ENCODE assay signal across 7 cellular contexts in the genomic region with DNA sequence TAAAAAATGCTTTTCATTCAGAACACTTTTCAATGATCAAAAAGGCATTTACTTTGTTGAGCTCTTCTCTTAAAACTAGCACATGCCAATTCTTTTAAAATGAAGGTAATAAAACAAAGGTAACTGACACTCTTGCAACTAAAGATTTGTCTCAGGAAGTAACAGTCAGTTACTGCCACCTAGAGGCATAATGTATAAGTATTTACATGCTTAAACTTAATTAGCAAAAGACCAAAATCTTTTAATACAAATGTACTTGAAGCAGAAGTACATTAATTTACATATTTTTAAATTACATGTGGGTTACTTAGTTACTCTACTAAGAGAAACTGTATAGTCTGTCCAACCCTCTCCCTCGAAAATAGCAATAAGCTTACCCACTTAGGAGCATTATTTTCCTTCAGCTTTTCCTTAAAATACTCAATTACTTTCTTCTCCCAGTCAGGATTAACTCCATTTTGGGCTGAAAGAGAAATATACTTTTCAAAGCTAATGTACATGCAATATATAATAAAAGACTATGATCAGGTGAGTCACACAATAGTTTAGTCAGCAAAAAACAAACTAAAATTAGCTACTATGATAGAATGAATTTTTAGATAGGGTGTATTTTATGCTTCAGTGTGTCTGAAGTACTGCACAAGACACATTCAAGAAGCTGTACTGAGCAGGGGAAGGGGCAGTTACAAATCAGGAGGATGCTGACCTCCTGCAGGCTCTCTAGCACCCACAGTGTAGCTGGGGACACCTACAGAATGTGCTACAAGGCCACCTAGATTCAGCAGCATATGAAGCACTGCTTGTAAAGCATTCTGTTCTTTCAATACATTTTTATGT. TPM values are rescaled to one million over a fixed set of nuclear protein-coding genes. Genes with fewer than 3 reads are reported as not detected.
DNase-seq lines count a peak whose midpoint lies in the region; ATAC-seq and TF ChIP-seq lines count a peak whose summit lies in the region.

No MANE protein-coding gene starts in this region.

- no CpG with 5 or more reads among the region's 1 CpG for WGBS in H9 (ENCODE audit: extremely low coverage, insufficient read length, low lambda C conversion rate)

- no peaks in the 10 kb centered on the region for H3K27me3 Mint-ChIP-seq in H9 (ENCODE audit: low read depth)

- no peaks in the 10 kb centered on the region for H3K9me2 ChIP-seq in SU-DHL-6 (replicated peaks; ENCODE audit: insufficient read depth, low read length)

- DNase-seq in DMS53 treated with DMSO at 0.1 percent for 48 hours (lab: John Stamatoyannopoulos, UW; ENCODE audit: unreplicated experiment), result peak; percentile 58
- no peak for DNase-seq in H9
- DNase-seq in fibroblast of peridontal ligament (ENCODE audit: extremely low read depth), result peak; percentile 79
- DNase-seq in retinal pigment epithelial cell (ENCODE audit: low read depth), result no peak
- DNase-seq in putamen (ENCODE audit: low spot score), result no peak

- H3K79me2 ChIP-seq in H9 (ENCODE audit: insufficient read depth, low read length), result peaks cover 5% of the 10 kb centered on the region; the same call in 1 of the 2 replicates
- peaks cover 75% of the 10 kb centered on the region for H3K79me2 ChIP-seq in SU-DHL-6 (ENCODE audit: insufficient read depth, low read length)

- no peaks in the 10 kb centered on the region for H3K79me1 ChIP-seq in H9 (ENCODE audit: insufficient read depth, low read depth, low read length, poor library complexity, severe bottlenecking)

- H3K27ac Mint-ChIP-seq in H9, result peak overlapping the region in 2 of 3 experiments; percentile 7 to 63; a peak in 2 of 7 replicates

- H3K56ac ChIP-seq in H9 (ENCODE audit: insufficient read length, low read depth, low read length), result no peak overlapping the region

- no peak overlapping the region for H2BK12ac ChIP-seq in H9 (ENCODE audit: insufficient read length, low read depth, low read length)

- no peak overlapping the region for H4K5ac ChIP-seq in H9 (ENCODE audit: insufficient read length, low read depth, low read length)

- peaks cover 2% of the 10 kb centered on the region; the same call in 1 of the 2 replicates for H3K4me1 ChIP-seq in H9 (ENCODE audit: insufficient read depth, low read length)

- H4K20me1 ChIP-seq in H9 (ENCODE audit: control insufficient read depth, insufficient read depth, insufficient read length) (no peaks in the 10 kb centered on the region), SU-DHL-6 (ENCODE audit: low read depth, low read length) (peaks cover 32% of the 10 kb centered on the region)

- H2AFZ ChIP-seq in H9 (ENCODE audit: low read length), result no peak overlapping the region
- no peak overlapping the region for H2AFZ ChIP-seq in SU-DHL-6 (ENCODE audit: low read depth, low read length, severe bottlenecking)

- no peak for ATAC-seq in HG03045 (IDR thresholded peaks at IDR 0.05; ENCODE audit: unreplicated experiment)

- H2AK5ac ChIP-seq in H9 (ENCODE audit: insufficient read length, low read length), result no peak overlapping the region

- H3K4me3 Mint-ChIP-seq in H9, result no peak overlapping the region

- H3K36me3 ChIP-seq in SU-DHL-6 (ENCODE audit: low read length), result peaks cover 37% of the 10 kb centered on the region

- TF ChIP-seq CTCF in H9 (conservative IDR thresholded peaks at IDR 0.05) (peak; percentile 78), SU-DHL-6 (IDR thresholded peaks at IDR 0.05; ENCODE audit: insufficient read depth, low read length, poor library complexity, severe bottlenecking) (peak; percentile 63), retinal pigment epithelial cell (conservative IDR thresholded peaks at IDR 0.05; ENCODE audit: low read depth, low read length) (peak; percentile 43)

- no peak overlapping the region for H3K14ac ChIP-seq in H9 (ENCODE audit: insufficient read depth, low read length)

- no peak overlapping the region for H2BK120ac ChIP-seq in H9 (ENCODE audit: low read depth, low read length, poor library complexity, severe bottlenecking)

- H3T11ph ChIP-seq in H9 (ENCODE audit: low read length), result no peak overlapping the region

- H3K9me3 ChIP-seq in H9 (ENCODE audit: control insufficient read depth, low read depth, low read length) (no peaks in the 10 kb centered on the region), SU-DHL-6 (ENCODE audit: insufficient read depth, low read length) (peaks cover 2% of the 10 kb centered on the region; the same call in 1 of the 2 replicates)

- no peak overlapping the region for H3K4ac ChIP-seq in H9 (ENCODE audit: low read depth, low read length)

- peaks cover 8 to 10% of the 10 kb centered on the region in 2 experiments for H3K9me3 Mint-ChIP-seq in H9

- H3K23ac ChIP-seq in H9 (ENCODE audit: insufficient read length, low read depth, low read length), result no peak overlapping the region

- H3K4me3 ChIP-seq in SU-DHL-6 (ENCODE audit: insufficient read depth, low read length, poor library complexity, severe bottlenecking) (no peak overlapping the region), retinal pigment epithelial cell (ENCODE audit: low read length) (no peak overlapping the region)

- no peaks in the 10 kb centered on the region for H3K23me2 ChIP-seq in H9 (ENCODE audit: insufficient read length, low read depth, low read length, poor library complexity, severe bottlenecking)

- no peak overlapping the region for H3K9ac ChIP-seq in H9 (ENCODE audit: extremely low read depth, insufficient read length, low read length)
- H3K9ac ChIP-seq in SU-DHL-6 (ENCODE audit: low read length), result no peak overlapping the region

- no peak overlapping the region for H3K18ac ChIP-seq in H9 (ENCODE audit: insufficient read length, low read depth, low read length)

- no peak overlapping the region for H4K8ac ChIP-seq in H9 (replicated peaks; ENCODE audit: insufficient read length, low read depth, low read length)

- H3K27ac ChIP-seq in H9 (ENCODE audit: insufficient read length, low read depth, low read length), result no peak overlapping the region
- peak overlapping the region; percentile 25; the same call in 1 of the 2 replicates for H3K27ac ChIP-seq in SU-DHL-6 (ENCODE audit: low read depth, low read length)

- H3F3A ChIP-seq in SU-DHL-6 (ENCODE audit: insufficient read depth), result peaks cover 38% of the 10 kb centered on the region

- no peak overlapping the region for H2BK20ac ChIP-seq in H9 (ENCODE audit: low read depth, low read length, poor library complexity, severe bottlenecking)

- no peak overlapping the region for H4K91ac ChIP-seq in H9 (ENCODE audit: insufficient read length, low read depth, low read length)

- H2BK5ac ChIP-seq in H9 (ENCODE audit: insufficient read length, low read length), result no peak overlapping the region

- no peak overlapping the region for H2BK15ac ChIP-seq in H9 (ENCODE audit: low read depth, low read length)

- peaks cover 19 to 47% (median 43%) of the 10 kb centered on the region in 3 experiments for H3K36me3 Mint-ChIP-seq in H9 (ENCODE audit: insufficient read depth in 1 of 3, low read depth in 3 of 3)

- peaks cover 24 to 26% of the 10 kb centered on the region in 2 experiments for H3K4me1 Mint-ChIP-seq in H9

- H3K4me2 ChIP-seq in H9 (ENCODE audit: insufficient read depth, insufficient read length, low read length) (no peak overlapping the region), SU-DHL-6 (ENCODE audit: low read depth, low read length, poor library complexity, severe bottlenecking) (peak overlapping the region; percentile 20)

- H3K27me3 ChIP-seq in H9 (ENCODE audit: insufficient read depth, low read length) (no peaks in the 10 kb centered on the region), SU-DHL-6 (ENCODE audit: low read length) (no peaks in the 10 kb centered on the region)

RNA-seq across cellular contexts. Expression of gene MCMBP, which starts 13.0 kb away (rescaled TPM):
- 87.1 and 90.2 TPM in 2 replicates for total RNA-seq in H9 (2021)

RNA-seq across cellular contexts. Expression of gene SEC23IP, which starts 32.9 kb away (rescaled TPM):
- total RNA-seq in H9 (2021), result 91.9 and 93.0 TPM in 2 replicates

Comparison
In these comparisons a context has a peak if more than half of its experiments do, and no peak if none do; other contexts are left out.
1. DNase-seq: peak in DMS53 treated with DMSO at 0.1 percent for 48 hours (single experiment) and fibroblast of peridontal ligament (single experiment); none in H9 (single experiment), retinal pigment epithelial cell (single experiment) and putamen (single experiment).
2. Peak in every context shown above with its lines, with median percentiles within 50 percentile points of each other: CTCF ChIP-seq.